8 cellular contexts compared by ENCODE assay signal in the genomic region with DNA sequence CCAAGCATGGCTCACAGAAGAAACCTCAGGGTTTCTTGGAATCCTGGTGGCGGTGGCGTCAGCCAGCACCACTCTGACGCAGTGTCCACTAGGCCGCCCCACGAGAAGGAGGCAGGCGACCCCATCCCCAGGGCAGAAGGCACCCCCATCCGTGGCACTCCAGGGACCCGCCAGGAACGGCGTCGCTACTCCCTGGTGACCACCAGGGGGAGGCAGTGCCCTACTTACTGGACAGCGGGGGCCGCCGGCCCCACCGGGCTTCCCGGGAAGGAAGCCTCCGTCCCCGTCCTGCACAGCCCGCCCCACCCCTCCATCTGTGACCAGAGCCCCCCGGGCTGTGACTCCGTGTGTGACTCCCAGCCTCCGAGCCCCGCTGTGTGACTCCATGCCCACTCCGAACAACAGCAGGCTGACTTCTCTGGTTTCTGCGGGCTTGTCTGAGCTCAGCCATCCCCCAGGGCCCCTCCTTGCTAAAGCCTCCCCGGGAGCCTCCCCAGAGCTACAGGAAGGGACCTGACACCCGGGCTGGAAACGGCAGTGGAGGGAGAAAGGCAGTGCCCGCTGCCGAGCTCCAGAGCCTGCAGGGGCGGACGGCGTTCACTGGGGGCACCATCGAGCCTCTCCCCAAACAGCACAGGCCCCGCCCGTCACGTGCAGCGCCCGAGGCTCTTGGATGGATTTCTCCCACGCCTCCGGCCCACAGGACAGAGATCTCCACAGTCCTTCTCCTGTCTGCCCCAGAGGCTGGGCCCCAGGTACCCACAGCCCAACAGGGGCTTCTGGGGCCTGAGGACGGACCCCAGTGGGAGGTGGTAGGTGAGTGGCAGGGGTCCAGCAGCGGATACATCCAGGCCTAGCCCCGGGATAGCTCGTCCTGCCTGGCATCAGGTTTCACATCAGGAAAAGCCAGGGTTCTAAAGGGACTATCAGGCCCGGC. TPM values are rescaled to one million over a fixed set of nuclear protein-coding genes. Genes with fewer than 3 reads are reported as not detected.
DNase-seq lines count a peak whose midpoint lies in the region; ATAC-seq and TF ChIP-seq lines count a peak whose summit lies in the region.

No MANE protein-coding gene starts in this region.

- ATAC-seq in GM21619 (IDR thresholded peaks at IDR 0.05; ENCODE audit: unreplicated experiment) (peak; percentile 79), gastroesophageal sphincter (peak; percentile 94)

- no peak for TF ChIP-seq EP300 in gastroesophageal sphincter (IDR thresholded peaks at IDR 0.05)
- TF ChIP-seq EP300 in stomach (IDR thresholded peaks at IDR 0.05), result no peak

- H2BK120ac ChIP-seq in neuronal stem cell (ENCODE audit: low read depth, low read length), result no peak overlapping the region

- no peak overlapping the region for H3K4ac ChIP-seq in neuronal stem cell (ENCODE audit: low read length)

- peak overlapping the region; percentile 93 for H2BK15ac ChIP-seq in neuronal stem cell (ENCODE audit: low read length)

- peak overlapping the region; percentile 64 for H4K91ac ChIP-seq in neuronal stem cell (ENCODE audit: low read depth, low read length, poor library complexity)

- H3K27me3 Mint-ChIP-seq in activated naive CD4-positive, alpha-beta T cell treated with anti-CD3 and anti-CD28 coated beads for 36 hours (ENCODE audit: low read depth), result no peaks in the 10 kb centered on the region

- DNase-seq in CD1c-positive myeloid dendritic cell (ENCODE audit: extremely low spot score) (peak; percentile 90), NAMALWA (ENCODE audit: low spot score) (peak; percentile 82), SK-N-DZ (ENCODE audit: low spot score) (peak; percentile 92), neuronal stem cell (ENCODE audit: low spot score) (peak; percentile 87), stomach (peak; percentile 80)
- DNase-seq in activated naive CD4-positive, alpha-beta T cell treated with anti-CD3 and anti-CD28 coated beads for 36 hours, result peak; percentile 86

- H4K8ac ChIP-seq in neuronal stem cell (ENCODE audit: low read depth, low read length), result no peak overlapping the region

- no peaks in the 10 kb centered on the region for H3K79me1 ChIP-seq in neuronal stem cell (ENCODE audit: low read depth, low read length)

- H2AFZ ChIP-seq in neuronal stem cell (ENCODE audit: low read length), result peak overlapping the region; percentile 100

- H3K4me1 ChIP-seq in gastroesophageal sphincter (peaks cover 0 to 28% (median 0%) of the 10 kb centered on the region in 3 donors), neuronal stem cell (ENCODE audit: control insufficient read depth in 2 of 2, insufficient read depth in 1 of 2, low read depth in 1 of 2, low read length in 2 of 2) (peaks cover 9 to 11% of the 10 kb centered on the region in 2 donors), stomach (peaks cover 0 to 16% (median 13%) of the 10 kb centered on the region in 4 donors)

- no peaks in the 10 kb centered on the region for H3K36me3 Mint-ChIP-seq in activated naive CD4-positive, alpha-beta T cell treated with anti-CD3 and anti-CD28 coated beads for 36 hours (ENCODE audit: low read depth)

- peaks cover 5% of the 10 kb centered on the region for H3K4me1 Mint-ChIP-seq in activated naive CD4-positive, alpha-beta T cell treated with anti-CD3 and anti-CD28 coated beads for 36 hours (ENCODE audit: low read depth)

- peak overlapping the region; percentile 62 to 69 for H3K4me3 ChIP-seq in gastroesophageal sphincter
- H3K4me3 ChIP-seq in neuronal stem cell (ENCODE audit: low read length in 2 of 2), result peak overlapping the region; percentile 50 to 79
- H3K4me3 ChIP-seq in stomach, result peak overlapping the region; percentile 56 to 69 (median 60)

- H3K9me3 ChIP-seq in gastroesophageal sphincter (peaks cover 0 to 7% (median 0%) of the 10 kb centered on the region in 3 donors), neuronal stem cell (replicated peaks in 1 of 2; ENCODE audit: control insufficient read depth in 2 of 2, insufficient read depth in 1 of 2, low read depth in 1 of 2, low read length in 2 of 2) (peaks cover 0 to 3% of the 10 kb centered on the region in 2 donors), stomach (peaks cover 0 to 4% (median 0%) of the 10 kb centered on the region in 4 donors)

- H3K27me3 ChIP-seq in gastroesophageal sphincter, result no peaks in the 10 kb centered on the region
- no peaks in the 10 kb centered on the region for H3K27me3 ChIP-seq in neuronal stem cell (ENCODE audit: control insufficient read depth in 3 of 3, insufficient read depth in 3 of 3, low read depth in 1 of 3, low read length in 3 of 3)
- H3K27me3 ChIP-seq in stomach, result no peaks in the 10 kb centered on the region

- H3K36me3 ChIP-seq in gastroesophageal sphincter (no peaks in the 10 kb centered on the region), neuronal stem cell (replicated peaks in 1 of 2; ENCODE audit: control insufficient read depth in 2 of 2, insufficient read depth in 2 of 2, low read length in 2 of 2) (no peaks in the 10 kb centered on the region), stomach (no peaks in the 10 kb centered on the region)

- H3K23ac ChIP-seq in neuronal stem cell (ENCODE audit: low read depth, low read length, poor library complexity), result peak overlapping the region; percentile 67

- H3K14ac ChIP-seq in neuronal stem cell (ENCODE audit: low read length), result peak overlapping the region; percentile 89

- H2BK12ac ChIP-seq in neuronal stem cell (ENCODE audit: low read length), result peak overlapping the region; percentile 58

- peak overlapping the region; percentile 99 for H3K4me2 ChIP-seq in neuronal stem cell (ENCODE audit: insufficient read depth, low read length, poor library complexity, severe bottlenecking)

- CTCF ChIA-PET in activated naive CD4-positive, alpha-beta T cell treated with anti-CD3 and anti-CD28 coated beads for 36 hours (lab: Charles Lee), result interaction anchor here (0.6 to 4.9 kb wide), 37 partner anchors 11 to 1257 kb away, joined by 3 to 73 read pairs (median 3); partner anchors contain the start of gene SH2D5

- H3K4me3 Mint-ChIP-seq in activated naive CD4-positive, alpha-beta T cell treated with anti-CD3 and anti-CD28 coated beads for 36 hours, result peak overlapping the region; percentile 77

- intact Hi-C loops in activated naive CD4-positive, alpha-beta T cell treated with anti-CD3 and anti-CD28 coated beads for 36 hours (cut with micrococcal nuclease), result loop anchor here (1.0 to 5.0 kb wide), 3 partner anchors 37 to 499 kb away; no protein-coding TSS in a partner anchor
- intact Hi-C loops in stomach (cut with DNase I; ENCODE audit: low total_unique reads), result loop anchor here (10.0 kb wide), 2 partner anchors 278 to 498 kb away; no protein-coding TSS in a partner anchor

- H3K27ac ChIP-seq in gastroesophageal sphincter (peak overlapping the region; percentile 50 to 94 (median 90)), neuronal stem cell (replicated peaks; ENCODE audit: low read length) (peak overlapping the region; percentile 85), stomach (peak overlapping the region; percentile 37 to 86 (median 79))

- TF ChIP-seq POLR2A in gastroesophageal sphincter (IDR thresholded peaks at IDR 0.05) (no peak), stomach (IDR thresholded peaks at IDR 0.05) (no peak)

- no peaks in the 10 kb centered on the region for H3K9me3 Mint-ChIP-seq in activated naive CD4-positive, alpha-beta T cell treated with anti-CD3 and anti-CD28 coated beads for 36 hours

- WGBS in gastroesophageal sphincter (ENCODE audit: low coverage in 1 of 2), 2 donors, result 0 to 4% methylated on average over 5 to 10 of the region's 46 CpGs
- WGBS in neuronal stem cell (ENCODE audit: extremely low coverage in 2 of 2, insufficient read length in 2 of 2, insufficient replicate concordance in 1 of 2), 2 donors, result no CpG with 5 or more reads among the region's 46 CpGs
- 1 to 2% (median 2%) methylated on average over 37 to 46 of the region's 46 CpGs for WGBS in stomach, 5 donors

- peak overlapping the region; percentile 60 for H3K9ac ChIP-seq in neuronal stem cell (ENCODE audit: low read depth, low read length, poor library complexity)

- H2BK5ac ChIP-seq in neuronal stem cell (ENCODE audit: low read length), result peak overlapping the region; percentile 94

- TF ChIP-seq CTCF in gastroesophageal sphincter (IDR thresholded peaks at IDR 0.05) (peak in 3 of 4 experiments; percentile 87 to 89 (median 89)), stomach (IDR thresholded peaks at IDR 0.05) (peak in 5 of 7 experiments; percentile 71 to 94 (median 77))

- H2AK5ac ChIP-seq in neuronal stem cell (ENCODE audit: low read depth, low read length), result peak overlapping the region; percentile 20

- peak overlapping the region; percentile 99 for H3K18ac ChIP-seq in neuronal stem cell (ENCODE audit: low read length)

- peak overlapping the region; percentile 50 for H3K27ac Mint-ChIP-seq in activated naive CD4-positive, alpha-beta T cell treated with anti-CD3 and anti-CD28 coated beads for 36 hours

RNA-seq across cellular contexts. Expression of gene KIF17, which starts 21.1 kb away (rescaled TPM):
- polyA plus RNA-seq in SK-N-DZ (2014; cell fraction: cytosol; rRNA removed), result 2.3 and 3.8 TPM in 2 replicates
- 6.4 and 8.6 TPM in 2 replicates for polyA plus RNA-seq in SK-N-DZ (2014; cell fraction: nucleus; rRNA removed)
- not detected for total RNA-seq in activated naive CD4-positive, alpha-beta T cell treated with anti-CD3 and anti-CD28 coated beads for 36 hours
- 10 to 100 TPM in 2 of 4 donors, 1 to 10 TPM in 1, under 1 TPM in 1; 0.47 to 11.8 (median 7.5) TPM for total RNA-seq in gastroesophageal sphincter
- 5.8 TPM for polyA plus RNA-seq in neuronal stem cell (2013, experiment 1 of 2)
- polyA plus RNA-seq in neuronal stem cell (2013, experiment 2 of 2), result 5.8 TPM
- 1 to 10 TPM in 2 of 5 donors, not detected in 3; 1.3 to 1.5 TPM for total RNA-seq in stomach
- polyA plus RNA-seq in stomach, result 1 to 10 TPM in 1 of 3 donors, under 1 TPM in 2; 0.56 to 1.4 (median 0.78) TPM

RNA-seq across cellular contexts. Expression of gene DDOST, which starts 35.5 kb away (rescaled TPM):
- 200 and 212 TPM in 2 replicates for polyA plus RNA-seq in SK-N-DZ (2014; cell fraction: cytosol; rRNA removed)
- polyA plus RNA-seq in SK-N-DZ (2014; cell fraction: nucleus; rRNA removed), result 44.0 and 54.7 TPM in 2 replicates
- total RNA-seq in activated naive CD4-positive, alpha-beta T cell treated with anti-CD3 and anti-CD28 coated beads for 36 hours, result 100 to 1,000 TPM; 167 to 169 TPM
- total RNA-seq in gastroesophageal sphincter, result 100 to 1,000 TPM in 3 of 4 donors, 10 to 100 TPM in 1; 83.4 to 116 (median 110) TPM
- 115 TPM for polyA plus RNA-seq in neuronal stem cell (2013, experiment 1 of 2)
- 115 TPM for polyA plus RNA-seq in neuronal stem cell (2013, experiment 2 of 2)
- 100 to 1,000 TPM in 2 of 5 donors, 10 to 100 TPM in 3; 38.5 to 227 (median 88.1) TPM for total RNA-seq in stomach
- 100 to 1,000 TPM in 2 of 3 donors, 10 to 100 TPM in 1; 84.6 to 119 (median 117) TPM for polyA plus RNA-seq in stomach

RNA-seq across cellular contexts. Expression of gene SH2D5, which starts 35.8 kb away (rescaled TPM):
- 13.2 and 13.9 TPM in 2 replicates for polyA plus RNA-seq in SK-N-DZ (2014; cell fraction: cytosol; rRNA removed)
- polyA plus RNA-seq in SK-N-DZ (2014; cell fraction: nucleus; rRNA removed), result 54.1 and 58.3 TPM in 2 replicates
- total RNA-seq in activated naive CD4-positive, alpha-beta T cell treated with anti-CD3 and anti-CD28 coated beads for 36 hours, result under 1 TPM; 0.15 to 0.29 TPM
- total RNA-seq in gastroesophageal sphincter (1 to 10 TPM in 2 of 4 donors, under 1 TPM in 2; 0.47 to 6.9 (median 1.1) TPM), stomach (1 to 10 TPM in 1 of 5 donors, under 1 TPM in 1, not detected in 3; 0.29 to 7.0 TPM)
- polyA plus RNA-seq in neuronal stem cell (2013, experiment 1 of 2), result 5.5 TPM
- polyA plus RNA-seq in neuronal stem cell (2013, experiment 2 of 2), result 5.3 TPM
- polyA plus RNA-seq in stomach, result under 1 TPM in 2 of 3 donors, not detected in 1; 0.18 to 0.44 TPM

Comparison
In these comparisons a context has a peak if more than half of its experiments do, and no peak if none do; other contexts are left out.
1. Peak in every context shown above with its lines: DNase-seq, ATAC-seq, H3K4me3 ChIP-seq and H3K27ac ChIP-seq.